8 cellular contexts compared by ENCODE assay signal in the genomic region with DNA sequence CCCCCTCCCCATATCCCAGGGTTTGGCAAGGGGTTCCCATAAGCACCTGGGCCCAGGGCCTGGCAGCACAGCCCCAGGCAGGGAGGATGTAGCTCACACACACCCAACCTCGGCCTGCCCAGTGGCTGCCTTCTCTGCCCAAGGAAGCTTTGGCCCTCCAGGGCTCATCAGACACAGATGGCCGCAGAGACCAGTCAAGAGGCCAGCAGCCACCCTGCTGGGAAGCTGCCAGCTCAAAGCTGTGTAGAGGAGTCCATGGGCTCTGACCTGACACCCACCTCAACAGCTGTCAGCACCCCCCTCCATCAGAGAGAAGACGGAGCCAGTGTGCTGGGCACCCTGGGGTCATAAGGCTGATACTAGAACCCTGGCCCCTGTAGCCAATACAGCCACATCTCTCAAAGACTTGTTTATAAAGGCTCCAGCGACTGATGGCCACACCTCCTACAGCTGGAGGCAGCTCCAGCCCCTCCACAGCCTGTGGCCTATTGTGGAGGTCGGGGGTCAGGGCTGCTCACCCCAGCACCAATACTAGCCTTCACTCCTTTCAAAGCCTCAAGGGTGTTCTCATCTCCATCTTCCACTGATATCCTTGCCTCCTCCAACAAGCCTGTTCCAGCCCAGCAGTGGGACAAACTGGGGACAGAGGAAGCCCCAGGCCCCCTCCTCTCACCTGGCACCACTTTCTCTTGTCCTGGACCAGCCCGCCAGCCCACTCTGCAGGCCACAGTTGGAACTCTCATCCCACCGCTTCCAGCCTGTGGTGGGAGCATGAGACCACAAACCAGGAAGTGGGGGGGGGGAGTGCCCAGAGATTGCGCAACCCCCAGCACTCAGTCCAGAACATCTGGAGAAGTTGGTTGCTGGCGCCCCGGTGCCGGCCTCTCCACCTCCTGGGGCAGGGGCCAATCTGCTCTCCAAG. TPM values are rescaled to one million over a fixed set of nuclear protein-coding genes. Genes with fewer than 3 reads are reported as not detected.
DNase-seq lines count a peak whose midpoint lies in the region; ATAC-seq and TF ChIP-seq lines count a peak whose summit lies in the region.

No MANE protein-coding gene starts in this region.

- POLR2A ChIA-PET in OCI-LY7 (lab: Charles Lee), result no interaction called here

- H3K4me1 ChIP-seq in OCI-LY7 (ENCODE audit: insufficient read depth, low read length, poor library complexity, severe bottlenecking), result peaks cover 29% of the 10 kb centered on the region
- peaks cover 67% of the 10 kb centered on the region for H3K4me1 ChIP-seq in mucosa of stomach (ENCODE audit: control insufficient read depth, insufficient read depth, low read length)

- no peaks in the 10 kb centered on the region for H3K9me2 ChIP-seq in OCI-LY7 (ENCODE audit: insufficient read depth, low read length)

- no peaks in the 10 kb centered on the region for H3K9me3 ChIP-seq in OCI-LY7 (ENCODE audit: low read length)
- no peaks in the 10 kb centered on the region for H3K9me3 ChIP-seq in mucosa of stomach (ENCODE audit: control insufficient read depth, low read length)

- peak overlapping the region; percentile 92 for H3K4me2 ChIP-seq in OCI-LY7 (ENCODE audit: low read length)

- H3K36me3 ChIP-seq in OCI-LY7 (ENCODE audit: insufficient read depth, low read length), result peaks cover 3% of the 10 kb centered on the region; the same call in 1 of the 2 replicates
- H3K36me3 ChIP-seq in mucosa of stomach (ENCODE audit: control insufficient read depth, insufficient read depth, low read length), result no peaks in the 10 kb centered on the region

- H3K4me3 ChIP-seq in OCI-LY7 (ENCODE audit: low read depth, low read length, poor library complexity, severe bottlenecking) (peak overlapping the region; percentile 86), mucosa of stomach (ENCODE audit: low read length) (no peak overlapping the region)

- peaks cover 9% of the 10 kb centered on the region for H3K27me3 ChIP-seq in mucosa of stomach (ENCODE audit: control insufficient read depth, insufficient read depth, low read length)

- H2AFZ ChIP-seq in OCI-LY7 (ENCODE audit: low read length), result no peak overlapping the region

- no peak overlapping the region for H3K27ac ChIP-seq in OCI-LY7 (ENCODE audit: low read depth, low read length, poor library complexity, severe bottlenecking)

- H3K79me2 ChIP-seq in OCI-LY7 (ENCODE audit: insufficient read depth, low read depth, low read length), result no peaks in the 10 kb centered on the region

- TF ChIP-seq CTCF in OCI-LY7 (conservative IDR thresholded peaks at IDR 0.05; ENCODE audit: low read length), result 0 out of 2 replicates have a peak, but pooled peaks have one; percentile 28

- no peak for ATAC-seq in HG02678 (IDR thresholded peaks at IDR 0.05; ENCODE audit: unreplicated experiment)
- ATAC-seq in GM19452 (IDR thresholded peaks at IDR 0.05; ENCODE audit: unreplicated experiment), result no peak

- no TSS peak for BruUV-seq in OCI-LY7 (replicated peaks; lab: Mats Ljungman, UMichigan)

- CTCF ChIA-PET in OCI-LY7 (lab: Charles Lee; ENCODE audit: unreplicated experiment), result no interaction called here

- DNase-seq in DMS79 (lab: John Stamatoyannopoulos, UW) (peak; percentile 36), DMS79 treated with DMSO at 0.1 percent for 48 hours (lab: John Stamatoyannopoulos, UW) (no peak), OCI-LY7 (ENCODE audit: low spot score) (peak; percentile 33), dedifferentiated amniotic fluid mesenchymal stem cell (ENCODE audit: extremely low spot score) (peak; percentile 70), NCI-H2171 treated with DMSO at 0.1 percent for 48 hours (lab: John Stamatoyannopoulos, UW) (no peak)

- H4K20me1 ChIP-seq in OCI-LY7 (ENCODE audit: insufficient read depth, low read length), result no peaks in the 10 kb centered on the region

- H3K9ac ChIP-seq in mucosa of stomach (ENCODE audit: low read length), result peak overlapping the region; percentile 71

- intact Hi-C loops in OCI-LY7 (cut with micrococcal nuclease; ENCODE audit: unreplicated experiment), result loop anchor here (2.0 kb wide), 1 partner anchor 23 kb away; a partner anchor contains a TSS

RNA-seq across cellular contexts. Expression of a gene that starts 2.2 kb away (rescaled TPM):
- 119 and 126 TPM in 2 replicates for total RNA-seq in OCI-LY7 (2014; rRNA removed; shearing (Covaris generic))
- total RNA-seq in OCI-LY7 (2022), result 54.2 and 58.1 TPM in 2 replicates

RNA-seq across cellular contexts. Expression of a gene that starts 3.4 kb away (rescaled TPM):
- 0.10 and 0.13 TPM in 2 replicates for total RNA-seq in OCI-LY7 (2014; rRNA removed; shearing (Covaris generic))
- 0.66 and 0.68 TPM in 2 replicates for total RNA-seq in OCI-LY7 (2022)

RNA-seq across cellular contexts. Expression of a gene that starts 22.2 kb away (rescaled TPM):
- 61.4 and 68.1 TPM in 2 replicates for total RNA-seq in OCI-LY7 (2014; rRNA removed; shearing (Covaris generic))
- 63.0 and 68.3 TPM in 2 replicates for total RNA-seq in OCI-LY7 (2022)

RNA-seq across cellular contexts. Expression of a gene that starts 22.4 kb away (rescaled TPM):
- 26.2 and 28.6 TPM in 2 replicates for total RNA-seq in OCI-LY7 (2014; rRNA removed; shearing (Covaris generic))
- 73.6 and 74.1 TPM in 2 replicates for total RNA-seq in OCI-LY7 (2022)

Comparison
In these comparisons a context has a peak if more than half of its experiments do, and no peak if none do; other contexts are left out.
1. DNase-seq: peak in DMS79 (single experiment), OCI-LY7 (single experiment) and dedifferentiated amniotic fluid mesenchymal stem cell (single experiment); none in DMS79 treated with DMSO at 0.1 percent for 48 hours (single experiment) and NCI-H2171 treated with DMSO at 0.1 percent for 48 hours (single experiment).